21 cellular contexts compared by ENCODE assay signal in genomic region chr18:22179174-22179573, GRCh38. TPM values are rescaled to one million over a fixed set of nuclear protein-coding genes. Genes with fewer than 3 reads are reported as not detected.
DNase-seq lines count a peak whose midpoint lies in the region; ATAC-seq and TF ChIP-seq lines count a peak whose summit lies in the region.
"Had no signal": no experiment of that assay in that cellular context is flagged by ENCODE, and none has a peak within 500 bp of the region (broad histone marks: within the 10 kb centered on the region; RNA-seq: fewer than 3 reads in every experiment).

No MANE protein-coding gene starts in this region.

- intact Hi-C loops in heart right ventricle (cut with DNase I) (loop anchor here in 4 of 10 donors (5.0 to 10.0 kb wide), 4 partner anchors 88 to 526 kb away; no protein-coding TSS in a partner anchor), Right ventricle myocardium inferior (cut with DNase I) (no loop called here), aorta (cut with DNase I) (no loop called here)

- ATAC-seq in heart right ventricle: no peak
- ATAC-seq in Right ventricle myocardium inferior: no peak
- ATAC-seq in aorta (ENCODE audit: low FRiP score): no peak
- ATAC-seq: sciatic nerve had no signal

- TF ChIP-seq CTCF in heart right ventricle (IDR thresholded peaks at IDR 0.05): no peak

- H3K4me3 ChIP-seq in heart right ventricle (peak overlapping the region in 7 of 10 donors; percentile 73 to 97 (median 93)), duodenal mucosa (ENCODE audit: low read depth in 1 of 2, low read length in 2 of 2) (peak overlapping the region in 1 of 2 donors; percentile 17), mucosa of stomach (ENCODE audit: low read length) (no peak overlapping the region), aorta (ENCODE audit: low read length in 2 of 2) (peak overlapping the region; percentile 31 to 59)
- H3K4me3 ChIP-seq: BLaER1, tibial nerve had no signal

- peaks cover 5 to 66% (median 42%) of the 10 kb centered on the region in 9 donors for H3K4me1 ChIP-seq in heart right ventricle
- peaks cover 1 to 31% of the 10 kb centered on the region in 2 donors for H3K4me1 ChIP-seq in duodenal mucosa (ENCODE audit: control insufficient read depth in 1 of 2, insufficient read depth in 2 of 2, low read length in 2 of 2)
- H3K4me1 ChIP-seq in mucosa of stomach (ENCODE audit: control insufficient read depth, insufficient read depth, low read length): peaks cover 28% of the 10 kb centered on the region
- no peaks in the 10 kb centered on the region for H3K4me1 ChIP-seq in aorta (ENCODE audit: control insufficient read depth in 1 of 2, insufficient read depth in 2 of 2, low read length in 2 of 2)

- H3K9me3 ChIP-seq in heart right ventricle (no peaks in the 10 kb centered on the region), duodenal mucosa (ENCODE audit: control insufficient read depth in 1 of 2, low read length in 2 of 2) (no peaks in the 10 kb centered on the region), mucosa of stomach (ENCODE audit: control insufficient read depth, low read length) (no peaks in the 10 kb centered on the region), aorta (ENCODE audit: control insufficient read depth, low read length) (no peaks in the 10 kb centered on the region)
- H3K9me3 ChIP-seq: tibial nerve had no signal

- DNase-seq in heart right ventricle (no peak), Right ventricle myocardium inferior (ENCODE audit: missing footprints) (no peak), aorta (no peak), NCI-H187 treated with DMSO at 0.1 percent for 48 hours (lab: John Stamatoyannopoulos, UW) (no peak), AG20443 (ENCODE audit: low spot score) (no peak)
- no peak for DNase-seq in stimulated activated CD4-positive, alpha-beta T cell treated with anti-CD3 and anti-CD28 coated beads, Interleukin-2, amount 100 ng/mL, for 24 hours
- DNase-seq: activated CD4-positive, alpha-beta T cell treated with anti-CD3 and anti-CD28 coated beads, Interleukin-2, amount 10 ng/mL, durations not matched to agents 24 days and 14 days; activated CD8-positive, alpha-beta memory T cell treated with anti-CD3 and anti-CD28 coated beads, Interleukin-2, amount 50 U/mL, for 48 hours; activated effector memory CD4-positive, alpha-beta T cell treated with anti-CD3 and anti-CD28 coated beads, Interleukin-2, amount 50 U/mL, for 16 hours; Kasumi-1; kidney glomerular epithelial cell; NCI-H1105; nucleus accumbens; stimulated activated naive CD4-positive, alpha-beta T cell; T-helper 1 cell had no signal

- H3K9ac ChIP-seq in duodenal mucosa (ENCODE audit: low read depth in 1 of 2, low read length in 2 of 2): no peak overlapping the region
- peak overlapping the region; percentile 87 for H3K9ac ChIP-seq in mucosa of stomach (ENCODE audit: low read length)
- H3K9ac ChIP-seq: BLaER1 had no signal

- H3K36me3 ChIP-seq in heart right ventricle (peaks cover 0 to 70% (median 35%) of the 10 kb centered on the region in 9 donors), duodenal mucosa (ENCODE audit: control insufficient read depth in 1 of 2, insufficient read depth in 2 of 2, low read length in 2 of 2) (no peaks in the 10 kb centered on the region), mucosa of stomach (ENCODE audit: control insufficient read depth, insufficient read depth, low read length) (peaks cover 25% of the 10 kb centered on the region), aorta (ENCODE audit: control insufficient read depth in 1 of 2, insufficient read depth in 2 of 2, low read length in 1 of 2) (no peaks in the 10 kb centered on the region)

- H3K27ac ChIP-seq in heart right ventricle (peak overlapping the region; percentile 80 to 100 (median 97)), duodenal mucosa (ENCODE audit: low read depth, low read length) (peak overlapping the region; percentile 57), aorta (ENCODE audit: low read depth in 1 of 2, low read length in 2 of 2) (peak overlapping the region in 1 of 2 donors; percentile 57)
- H3K27ac ChIP-seq: BLaER1, tibial nerve had no signal

- H3K27me3 ChIP-seq in heart right ventricle (peaks cover 0 to 62% (median 0%) of the 10 kb centered on the region in 7 donors), duodenal mucosa (ENCODE audit: control insufficient read depth in 1 of 2, insufficient read depth in 2 of 2, low read length in 2 of 2) (peaks cover 0 to 2% of the 10 kb centered on the region in 2 donors), mucosa of stomach (ENCODE audit: control insufficient read depth, insufficient read depth, low read length) (no peaks in the 10 kb centered on the region), aorta (ENCODE audit: control insufficient read depth in 1 of 2, insufficient read depth in 2 of 2, low read length in 1 of 2) (no peaks in the 10 kb centered on the region)
- H3K27me3 ChIP-seq: BLaER1 had no signal

RNA-seq across cellular contexts. Expression of gene GATA6, which starts 9.8 kb away (rescaled TPM):
- 10 to 100 TPM; 54.6 to 99.5 (median 73.4) TPM for total RNA-seq in heart right ventricle
- 10 to 100 TPM; 36.7 to 46.5 TPM for polyA plus RNA-seq in heart right ventricle
- total RNA-seq in Right ventricle myocardium inferior: 56.3 TPM
- 10 to 100 TPM; 28.7 to 41.5 TPM for total RNA-seq in aorta
- 10 to 100 TPM; 16.0 to 32.8 TPM for polyA plus RNA-seq in aorta
- total RNA-seq: activated CD4-positive, alpha-beta T cell treated with anti-CD3 and anti-CD28 coated beads, Interleukin-2, amount 10 ng/mL, durations not matched to agents 24 days and 14 days; OCI-LY7 had no signal
